In the genomic region with DNA sequence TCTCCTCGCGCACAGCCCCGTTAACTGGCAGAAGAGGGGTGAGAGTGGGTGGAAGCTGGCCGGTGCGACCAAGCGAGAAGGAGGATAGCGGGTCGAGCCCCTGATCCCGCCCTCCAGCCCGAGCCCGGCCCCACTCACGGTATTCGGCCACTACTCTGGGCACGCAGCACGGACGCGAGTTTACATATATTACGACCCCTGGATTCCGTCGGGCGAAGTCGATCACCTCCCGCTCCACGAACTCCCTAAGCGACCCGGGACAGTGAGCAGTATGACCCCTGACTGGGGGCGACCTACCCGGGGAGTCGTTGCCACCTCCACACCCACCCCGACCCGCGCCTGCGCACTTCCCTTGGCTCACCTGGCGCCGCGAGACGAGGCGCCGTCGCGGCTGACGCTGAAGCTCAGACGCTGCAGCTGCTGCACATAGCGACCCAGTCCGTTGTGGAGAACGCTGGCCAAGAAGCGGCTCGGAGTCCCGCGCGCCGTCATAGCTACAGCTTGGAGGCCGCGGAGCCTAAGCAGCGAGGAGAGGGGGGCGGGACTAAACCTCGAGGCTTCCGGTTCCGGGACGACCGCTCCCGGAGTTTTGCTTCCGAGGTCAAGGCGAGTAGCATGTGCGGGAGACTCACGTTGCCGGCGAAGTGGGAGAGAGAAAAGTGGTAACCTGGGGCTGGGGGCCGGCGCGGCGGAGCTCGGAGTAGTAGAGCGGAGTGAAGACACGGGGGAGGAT, we compare ENCODE assay signal across 8 cellular contexts. TPM values are rescaled to one million over a fixed set of nuclear protein-coding genes. Genes with fewer than 3 reads are reported as not detected.
DNase-seq lines count a peak whose midpoint lies in the region; ATAC-seq and TF ChIP-seq lines count a peak whose summit lies in the region.

A gene (minus strand): TSS at position 546 of the 733 bp plus-strand sequence. CDS start 54 bp downstream, at position 492.
A gene (plus strand): TSS at position 592 of the 733 bp plus-strand sequence. CDS start 668 bp downstream, outside the sequence.

- H3K4me3 ChIP-seq in SJSA1, result peak within 1 kb of the TSS; percentile 90
- peak within 1 kb of the TSS; percentile 96 for H3K4me3 ChIP-seq in neural progenitor cell
- peak within 1 kb of the TSS; percentile 90 to 96 for H3K4me3 ChIP-seq in stomach smooth muscle (ENCODE audit: low read length in 2 of 2)

- H3K27me3 Mint-ChIP-seq in neural progenitor cell (ENCODE audit: insufficient read depth, low read depth), result peaks cover 10% of the 10 kb centered on the region

- ATAC-seq in GM21737 (IDR thresholded peaks at IDR 0.05; ENCODE audit: unreplicated experiment), result peak; percentile 75

- H3K4me2 ChIP-seq in neural progenitor cell, result peak within 1 kb of the TSS; percentile 89

- peaks cover 19% of the 10 kb centered on the region for H3K36me3 Mint-ChIP-seq in neural progenitor cell

- peaks cover 51% of the 10 kb centered on the region for H3K79me2 ChIP-seq in neural progenitor cell (ENCODE audit: low read depth)

- H3K27ac Mint-ChIP-seq in neural progenitor cell, result peak within 1 kb of the TSS; percentile 65

- H3K27me3 ChIP-seq in SJSA1 (replicated peaks) (no peaks in the 10 kb centered on the region), neural progenitor cell (no peaks in the 10 kb centered on the region), stomach smooth muscle (ENCODE audit: control insufficient read depth in 1 of 2, insufficient read depth in 2 of 2, low read length in 2 of 2) (no peaks in the 10 kb centered on the region)

- H3F3A ChIP-seq in neural progenitor cell (ENCODE audit: low read depth), result peaks cover 5% of the 10 kb centered on the region

- peaks cover 14% of the 10 kb centered on the region for H3K4me1 Mint-ChIP-seq in neural progenitor cell

- H3K4me1 ChIP-seq in SJSA1 (replicated peaks), result peaks cover 16% of the 10 kb centered on the region
- H3K4me1 ChIP-seq in neural progenitor cell, result peaks cover 14% of the 10 kb centered on the region
- peaks cover 21% of the 10 kb centered on the region for H3K4me1 ChIP-seq in stomach smooth muscle (ENCODE audit: control insufficient read depth, insufficient read depth, low read length)

- no peaks in the 10 kb centered on the region for H3K9me3 ChIP-seq in SJSA1 (replicated peaks)
- no peaks in the 10 kb centered on the region for H3K9me3 ChIP-seq in neural progenitor cell (ENCODE audit: low read depth)
- H3K9me3 ChIP-seq in stomach smooth muscle (ENCODE audit: control insufficient read depth in 2 of 2, low read length in 2 of 2), result no peaks in the 10 kb centered on the region

- H2AFZ ChIP-seq in neural progenitor cell (replicated peaks), result peak within 1 kb of the TSS; percentile 92

- DNase-seq in EL, result peak; percentile 78
- peak; percentile 87 to 90 for DNase-seq in Kasumi-1 (lab: John Stamatoyannopoulos, UW)
- DNase-seq in SJSA1 (ENCODE audit: low read depth in 1 of 2, low spot score in 2 of 2), result peak; percentile 75 to 80
- peak; percentile 77 for DNase-seq in activated gamma-delta T cell treated with anti-CD3 and anti-CD28 coated beads, Interleukin-2, amount 50 U/mL, for 16 hours (ENCODE audit: low read depth)
- peak; percentile 60 for DNase-seq in foreskin melanocyte
- DNase-seq in neural progenitor cell (ENCODE audit: low spot score), result peak; percentile 93

- peaks cover 16% of the 10 kb centered on the region for H4K20me1 ChIP-seq in neural progenitor cell (ENCODE audit: low read depth)

- H3K4me3 Mint-ChIP-seq in neural progenitor cell, result peak within 1 kb of the TSS; percentile 98

- no peak for TF ChIP-seq CTCF in neural progenitor cell (IDR thresholded peaks at IDR 0.05)

- H3K9ac ChIP-seq in neural progenitor cell (peak within 1 kb of the TSS; percentile 84), stomach smooth muscle (ENCODE audit: low read length in 2 of 2) (peak within 1 kb of the TSS; percentile 83 to 86)

- H3K36me3 ChIP-seq in SJSA1, result peaks cover 66% of the 10 kb centered on the region
- H3K36me3 ChIP-seq in neural progenitor cell, result no peaks in the 10 kb centered on the region
- peaks cover 15 to 31% of the 10 kb centered on the region in 2 donors for H3K36me3 ChIP-seq in stomach smooth muscle (ENCODE audit: control insufficient read depth in 2 of 2, insufficient read depth in 2 of 2, low read length in 2 of 2)

- H3K27ac ChIP-seq in SJSA1, result no peak within 1 kb of the TSS
- peak within 1 kb of the TSS; percentile 14 for H3K27ac ChIP-seq in neural progenitor cell
- peak within 1 kb of the TSS; percentile 58 for H3K27ac ChIP-seq in stomach smooth muscle (ENCODE audit: low read length)

- H3K9me3 Mint-ChIP-seq in neural progenitor cell, result no peaks in the 10 kb centered on the region

RNA-seq across cellular contexts. Expression of the first gene that starts in this region (rescaled TPM):
- 63.7 and 69.4 TPM in 2 replicates for total RNA-seq in SJSA1 (2014; rRNA removed; shearing (Covaris generic))
- 24.5 and 55.8 TPM in 2 replicates for total RNA-seq in neural progenitor cell (ENCODE audit: low replicate concordance)

RNA-seq across cellular contexts. Expression of the second gene that starts in this region (rescaled TPM):
- 4.3 and 7.5 TPM in 2 replicates for total RNA-seq in SJSA1 (2014; rRNA removed; shearing (Covaris generic))
- 6.4 and 7.1 TPM in 2 replicates for total RNA-seq in neural progenitor cell (ENCODE audit: low replicate concordance)
